2 cellular contexts compared by ENCODE assay signal in the genomic region with DNA sequence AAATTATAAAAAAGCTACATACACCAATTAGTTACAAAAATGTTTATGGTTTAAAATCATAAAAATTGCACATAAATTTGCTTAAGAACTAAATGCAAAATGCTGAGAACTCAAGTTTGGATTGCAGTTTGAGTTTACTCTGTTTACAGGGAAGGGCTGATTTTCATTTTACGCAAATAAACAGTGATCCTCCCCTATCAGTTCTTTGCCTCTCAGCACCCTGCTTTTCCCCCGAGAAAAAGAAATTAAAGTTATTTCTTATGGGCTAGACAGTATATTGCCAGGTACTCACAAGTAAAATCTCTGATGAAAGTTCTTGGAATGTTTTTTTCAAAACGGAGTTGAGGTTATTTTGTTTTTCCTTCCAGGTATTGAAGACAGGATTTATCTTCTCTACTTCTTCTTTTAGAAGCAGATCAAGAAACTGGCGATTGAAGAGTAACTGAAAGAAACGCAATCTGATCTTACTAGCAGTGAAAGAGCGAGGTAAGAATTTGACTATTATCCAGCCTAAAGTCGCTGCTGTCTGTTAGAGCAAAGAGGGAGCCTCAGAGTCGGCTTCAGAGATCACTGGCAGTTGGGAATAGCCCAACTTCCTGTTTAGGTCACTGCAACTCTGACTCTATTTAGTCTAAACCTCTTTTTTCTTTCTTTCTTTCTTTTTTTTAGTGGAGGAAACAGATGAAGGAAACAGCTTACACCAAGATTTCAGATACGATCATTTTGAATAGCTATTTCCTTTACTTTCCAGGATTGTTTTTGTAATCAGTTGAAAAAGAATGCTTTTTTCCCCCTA.
TF ChIP-seq lines count a peak whose summit lies in the region.

A gene (minus strand): TSS at position 528 of the 796 bp plus-strand sequence. CDS start 50,667 bp downstream, outside the sequence.

TF ChIP-seq in GM23338, 12 proteins besides CTCF, POLR2A, EP300 and RAD21 (continued from another document and continues in another):
- TF ChIP-seq, protein P1, sequence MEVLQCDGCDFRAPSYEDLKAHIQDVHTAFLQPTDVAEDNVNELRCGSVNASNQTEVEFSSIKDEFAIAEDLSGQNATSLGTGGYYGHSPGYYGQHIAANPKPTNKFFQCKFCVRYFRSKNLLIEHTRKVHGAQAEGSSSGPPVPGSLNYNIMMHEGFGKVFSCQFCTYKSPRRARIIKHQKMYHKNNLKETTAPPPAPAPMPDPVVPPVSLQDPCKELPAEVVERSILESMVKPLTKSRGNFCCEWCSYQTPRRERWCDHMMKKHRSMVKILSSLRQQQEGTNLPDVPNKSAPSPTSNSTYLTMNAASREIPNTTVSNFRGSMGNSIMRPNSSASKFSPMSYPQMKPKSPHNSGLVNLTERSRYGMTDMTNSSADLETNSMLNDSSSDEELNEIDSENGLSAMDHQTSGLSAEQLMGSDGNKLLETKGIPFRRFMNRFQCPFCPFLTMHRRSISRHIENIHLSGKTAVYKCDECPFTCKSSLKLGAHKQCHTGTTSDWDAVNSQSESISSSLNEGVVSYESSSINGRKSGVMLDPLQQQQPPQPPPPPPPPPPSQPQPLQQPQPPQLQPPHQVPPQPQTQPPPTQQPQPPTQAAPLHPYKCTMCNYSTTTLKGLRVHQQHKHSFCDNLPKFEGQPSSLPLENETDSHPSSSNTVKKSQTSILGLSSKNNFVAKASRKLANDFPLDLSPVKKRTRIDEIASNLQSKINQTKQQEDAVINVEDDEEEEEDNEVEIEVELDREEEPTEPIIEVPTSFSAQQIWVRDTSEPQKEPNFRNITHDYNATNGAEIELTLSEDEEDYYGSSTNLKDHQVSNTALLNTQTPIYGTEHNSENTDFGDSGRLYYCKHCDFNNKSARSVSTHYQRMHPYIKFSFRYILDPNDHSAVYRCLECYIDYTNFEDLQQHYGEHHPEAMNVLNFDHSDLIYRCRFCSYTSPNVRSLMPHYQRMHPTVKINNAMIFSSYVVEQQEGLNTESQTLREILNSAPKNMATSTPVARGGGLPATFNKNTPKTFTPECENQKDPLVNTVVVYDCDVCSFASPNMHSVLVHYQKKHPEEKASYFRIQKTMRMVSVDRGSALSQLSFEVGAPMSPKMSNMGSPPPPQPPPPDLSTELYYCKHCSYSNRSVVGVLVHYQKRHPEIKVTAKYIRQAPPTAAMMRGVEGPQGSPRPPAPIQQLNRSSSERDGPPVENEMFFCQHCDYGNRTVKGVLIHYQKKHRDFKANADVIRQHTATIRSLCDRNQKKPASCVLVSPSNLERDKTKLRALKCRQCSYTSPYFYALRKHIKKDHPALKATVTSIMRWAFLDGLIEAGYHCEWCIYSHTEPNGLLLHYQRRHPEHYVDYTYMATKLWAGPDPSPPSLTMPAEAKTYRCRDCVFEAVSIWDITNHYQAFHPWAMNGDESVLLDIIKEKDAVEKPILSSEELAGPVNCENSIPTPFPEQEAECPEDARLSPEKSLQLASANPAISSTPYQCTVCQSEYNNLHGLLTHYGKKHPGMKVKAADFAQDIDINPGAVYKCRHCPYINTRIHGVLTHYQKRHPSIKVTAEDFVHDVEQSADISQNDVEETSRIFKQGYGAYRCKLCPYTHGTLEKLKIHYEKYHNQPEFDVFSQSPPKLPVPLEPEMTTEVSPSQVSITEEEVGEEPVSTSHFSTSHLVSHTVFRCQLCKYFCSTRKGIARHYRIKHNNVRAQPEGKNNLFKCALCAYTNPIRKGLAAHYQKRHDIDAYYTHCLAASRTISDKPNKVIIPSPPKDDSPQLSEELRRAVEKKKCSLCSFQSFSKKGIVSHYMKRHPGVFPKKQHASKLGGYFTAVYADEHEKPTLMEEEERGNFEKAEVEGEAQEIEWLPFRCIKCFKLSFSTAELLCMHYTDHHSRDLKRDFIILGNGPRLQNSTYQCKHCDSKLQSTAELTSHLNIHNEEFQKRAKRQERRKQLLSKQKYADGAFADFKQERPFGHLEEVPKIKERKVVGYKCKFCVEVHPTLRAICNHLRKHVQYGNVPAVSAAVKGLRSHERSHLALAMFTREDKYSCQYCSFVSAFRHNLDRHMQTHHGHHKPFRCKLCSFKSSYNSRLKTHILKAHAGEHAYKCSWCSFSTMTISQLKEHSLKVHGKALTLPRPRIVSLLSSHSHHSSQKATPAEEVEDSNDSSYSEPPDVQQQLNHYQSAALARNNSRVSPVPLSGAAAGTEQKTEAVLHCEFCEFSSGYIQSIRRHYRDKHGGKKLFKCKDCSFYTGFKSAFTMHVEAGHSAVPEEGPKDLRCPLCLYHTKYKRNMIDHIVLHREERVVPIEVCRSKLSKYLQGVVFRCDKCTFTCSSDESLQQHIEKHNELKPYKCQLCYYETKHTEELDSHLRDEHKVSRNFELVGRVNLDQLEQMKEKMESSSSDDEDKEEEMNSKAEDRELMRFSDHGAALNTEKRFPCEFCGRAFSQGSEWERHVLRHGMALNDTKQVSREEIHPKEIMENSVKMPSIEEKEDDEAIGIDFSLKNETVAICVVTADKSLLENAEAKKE (CRISPR knock-in tag; IDR thresholded peaks at IDR 0.05): no peak
- no peak for TF ChIP-seq JUNB (IDR thresholded peaks at IDR 0.05; ENCODE audit: unreplicated experiment)
- no peak for TF ChIP-seq CREB1 (CRISPR knock-in tag; IDR thresholded peaks at IDR 0.05; ENCODE audit: low read depth)
- TF ChIP-seq STAT1 (IDR thresholded peaks at IDR 0.05; ENCODE audit: unreplicated experiment): no peak
- TF ChIP-seq, protein P2, sequence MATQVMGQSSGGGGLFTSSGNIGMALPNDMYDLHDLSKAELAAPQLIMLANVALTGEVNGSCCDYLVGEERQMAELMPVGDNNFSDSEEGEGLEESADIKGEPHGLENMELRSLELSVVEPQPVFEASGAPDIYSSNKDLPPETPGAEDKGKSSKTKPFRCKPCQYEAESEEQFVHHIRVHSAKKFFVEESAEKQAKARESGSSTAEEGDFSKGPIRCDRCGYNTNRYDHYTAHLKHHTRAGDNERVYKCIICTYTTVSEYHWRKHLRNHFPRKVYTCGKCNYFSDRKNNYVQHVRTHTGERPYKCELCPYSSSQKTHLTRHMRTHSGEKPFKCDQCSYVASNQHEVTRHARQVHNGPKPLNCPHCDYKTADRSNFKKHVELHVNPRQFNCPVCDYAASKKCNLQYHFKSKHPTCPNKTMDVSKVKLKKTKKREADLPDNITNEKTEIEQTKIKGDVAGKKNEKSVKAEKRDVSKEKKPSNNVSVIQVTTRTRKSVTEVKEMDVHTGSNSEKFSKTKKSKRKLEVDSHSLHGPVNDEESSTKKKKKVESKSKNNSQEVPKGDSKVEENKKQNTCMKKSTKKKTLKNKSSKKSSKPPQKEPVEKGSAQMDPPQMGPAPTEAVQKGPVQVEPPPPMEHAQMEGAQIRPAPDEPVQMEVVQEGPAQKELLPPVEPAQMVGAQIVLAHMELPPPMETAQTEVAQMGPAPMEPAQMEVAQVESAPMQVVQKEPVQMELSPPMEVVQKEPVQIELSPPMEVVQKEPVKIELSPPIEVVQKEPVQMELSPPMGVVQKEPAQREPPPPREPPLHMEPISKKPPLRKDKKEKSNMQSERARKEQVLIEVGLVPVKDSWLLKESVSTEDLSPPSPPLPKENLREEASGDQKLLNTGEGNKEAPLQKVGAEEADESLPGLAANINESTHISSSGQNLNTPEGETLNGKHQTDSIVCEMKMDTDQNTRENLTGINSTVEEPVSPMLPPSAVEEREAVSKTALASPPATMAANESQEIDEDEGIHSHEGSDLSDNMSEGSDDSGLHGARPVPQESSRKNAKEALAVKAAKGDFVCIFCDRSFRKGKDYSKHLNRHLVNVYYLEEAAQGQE (IDR thresholded peaks at IDR 0.05; ENCODE audit: unreplicated experiment): no peak
- TF ChIP-seq ZNF331 (CRISPR knock-in tag; IDR thresholded peaks at IDR 0.05; ENCODE audit: low read depth): no peak
- TF ChIP-seq NANOG (IDR thresholded peaks at IDR 0.05; ENCODE audit: borderline replicate concordance): no peak

TF ChIP-seq in SK-N-SH treated with all-trans-retinoic acid at 6 μM for 48 hours, 23 proteins besides CTCF, POLR2A, EP300 and RAD21 (continued from another document):
- TF ChIP-seq, protein P3, sequence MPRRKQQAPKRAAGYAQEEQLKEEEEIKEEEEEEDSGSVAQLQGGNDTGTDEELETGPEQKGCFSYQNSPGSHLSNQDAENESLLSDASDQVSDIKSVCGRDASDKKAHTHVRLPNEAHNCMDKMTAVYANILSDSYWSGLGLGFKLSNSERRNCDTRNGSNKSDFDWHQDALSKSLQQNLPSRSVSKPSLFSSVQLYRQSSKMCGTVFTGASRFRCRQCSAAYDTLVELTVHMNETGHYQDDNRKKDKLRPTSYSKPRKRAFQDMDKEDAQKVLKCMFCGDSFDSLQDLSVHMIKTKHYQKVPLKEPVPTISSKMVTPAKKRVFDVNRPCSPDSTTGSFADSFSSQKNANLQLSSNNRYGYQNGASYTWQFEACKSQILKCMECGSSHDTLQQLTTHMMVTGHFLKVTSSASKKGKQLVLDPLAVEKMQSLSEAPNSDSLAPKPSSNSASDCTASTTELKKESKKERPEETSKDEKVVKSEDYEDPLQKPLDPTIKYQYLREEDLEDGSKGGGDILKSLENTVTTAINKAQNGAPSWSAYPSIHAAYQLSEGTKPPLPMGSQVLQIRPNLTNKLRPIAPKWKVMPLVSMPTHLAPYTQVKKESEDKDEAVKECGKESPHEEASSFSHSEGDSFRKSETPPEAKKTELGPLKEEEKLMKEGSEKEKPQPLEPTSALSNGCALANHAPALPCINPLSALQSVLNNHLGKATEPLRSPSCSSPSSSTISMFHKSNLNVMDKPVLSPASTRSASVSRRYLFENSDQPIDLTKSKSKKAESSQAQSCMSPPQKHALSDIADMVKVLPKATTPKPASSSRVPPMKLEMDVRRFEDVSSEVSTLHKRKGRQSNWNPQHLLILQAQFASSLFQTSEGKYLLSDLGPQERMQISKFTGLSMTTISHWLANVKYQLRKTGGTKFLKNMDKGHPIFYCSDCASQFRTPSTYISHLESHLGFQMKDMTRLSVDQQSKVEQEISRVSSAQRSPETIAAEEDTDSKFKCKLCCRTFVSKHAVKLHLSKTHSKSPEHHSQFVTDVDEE (CRISPR knock-in tag; IDR thresholded peaks at IDR 0.05): no peak
- TF ChIP-seq ZNF565 (CRISPR knock-in tag; conservative IDR thresholded peaks at IDR 0.05; ENCODE audit: low read depth) (no peak), SNAI2 (CRISPR knock-in tag; IDR thresholded peaks at IDR 0.05) (no peak), RARB (CRISPR knock-in tag; IDR thresholded peaks at IDR 0.05) (no peak), ESRRG (CRISPR knock-in tag; IDR thresholded peaks at IDR 0.05) (no peak), CSDC2 (CRISPR knock-in tag; IDR thresholded peaks at IDR 0.05) (no peak), ZFP3 (CRISPR knock-in tag; IDR thresholded peaks at IDR 0.05) (no peak), TCF4 (CRISPR knock-in tag; IDR thresholded peaks at IDR 0.05; ENCODE audit: borderline replicate concordance) (no peak), OSR1 (CRISPR knock-in tag; IDR thresholded peaks at IDR 0.05) (no peak), ZNF70 (CRISPR knock-in tag; IDR thresholded peaks at IDR 0.05) (no peak), ARNTL (CRISPR knock-in tag; IDR thresholded peaks at IDR 0.05; ENCODE audit: borderline replicate concordance, low read depth) (no peak), BACH2 (CRISPR knock-in tag; IDR thresholded peaks at IDR 0.05; ENCODE audit: borderline replicate concordance) (no peak), ZNF8 (CRISPR knock-in tag; IDR thresholded peaks at IDR 0.05) (no peak)
- TF ChIP-seq, protein P4, sequence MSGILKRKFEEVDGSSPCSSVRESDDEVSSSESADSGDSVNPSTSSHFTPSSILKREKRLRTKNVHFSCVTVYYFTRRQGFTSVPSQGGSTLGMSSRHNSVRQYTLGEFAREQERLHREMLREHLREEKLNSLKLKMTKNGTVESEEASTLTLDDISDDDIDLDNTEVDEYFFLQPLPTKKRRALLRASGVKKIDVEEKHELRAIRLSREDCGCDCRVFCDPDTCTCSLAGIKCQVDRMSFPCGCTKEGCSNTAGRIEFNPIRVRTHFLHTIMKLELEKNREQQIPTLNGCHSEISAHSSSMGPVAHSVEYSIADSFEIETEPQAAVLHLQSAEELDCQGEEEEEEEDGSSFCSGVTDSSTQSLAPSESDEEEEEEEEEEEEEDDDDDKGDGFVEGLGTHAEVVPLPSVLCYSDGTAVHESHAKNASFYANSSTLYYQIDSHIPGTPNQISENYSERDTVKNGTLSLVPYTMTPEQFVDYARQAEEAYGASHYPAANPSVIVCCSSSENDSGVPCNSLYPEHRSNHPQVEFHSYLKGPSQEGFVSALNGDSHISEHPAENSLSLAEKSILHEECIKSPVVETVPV (CRISPR knock-in tag; IDR thresholded peaks at IDR 0.05): no peak
- TF ChIP-seq, protein P5, sequence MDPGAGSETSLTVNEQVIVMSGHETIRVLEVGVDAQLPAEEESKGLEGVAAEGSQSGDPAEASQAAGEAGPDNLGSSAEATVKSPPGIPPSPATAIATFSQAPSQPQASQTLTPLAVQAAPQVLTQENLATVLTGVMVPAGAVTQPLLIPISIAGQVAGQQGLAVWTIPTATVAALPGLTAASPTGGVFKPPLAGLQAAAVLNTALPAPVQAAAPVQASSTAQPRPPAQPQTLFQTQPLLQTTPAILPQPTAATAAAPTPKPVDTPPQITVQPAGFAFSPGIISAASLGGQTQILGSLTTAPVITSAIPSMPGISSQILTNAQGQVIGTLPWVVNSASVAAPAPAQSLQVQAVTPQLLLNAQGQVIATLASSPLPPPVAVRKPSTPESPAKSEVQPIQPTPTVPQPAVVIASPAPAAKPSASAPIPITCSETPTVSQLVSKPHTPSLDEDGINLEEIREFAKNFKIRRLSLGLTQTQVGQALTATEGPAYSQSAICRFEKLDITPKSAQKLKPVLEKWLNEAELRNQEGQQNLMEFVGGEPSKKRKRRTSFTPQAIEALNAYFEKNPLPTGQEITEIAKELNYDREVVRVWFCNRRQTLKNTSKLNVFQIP (CRISPR knock-in tag; IDR thresholded peaks at IDR 0.05; ENCODE audit: borderline replicate concordance, low read depth): no peak
TF ChIP-seq in SK-N-SH treated with all-trans-retinoic acid at 6 μM for 48 hours: peak in this region for 0.
